8 cellular contexts compared by ENCODE assay signal in the genomic region with DNA sequence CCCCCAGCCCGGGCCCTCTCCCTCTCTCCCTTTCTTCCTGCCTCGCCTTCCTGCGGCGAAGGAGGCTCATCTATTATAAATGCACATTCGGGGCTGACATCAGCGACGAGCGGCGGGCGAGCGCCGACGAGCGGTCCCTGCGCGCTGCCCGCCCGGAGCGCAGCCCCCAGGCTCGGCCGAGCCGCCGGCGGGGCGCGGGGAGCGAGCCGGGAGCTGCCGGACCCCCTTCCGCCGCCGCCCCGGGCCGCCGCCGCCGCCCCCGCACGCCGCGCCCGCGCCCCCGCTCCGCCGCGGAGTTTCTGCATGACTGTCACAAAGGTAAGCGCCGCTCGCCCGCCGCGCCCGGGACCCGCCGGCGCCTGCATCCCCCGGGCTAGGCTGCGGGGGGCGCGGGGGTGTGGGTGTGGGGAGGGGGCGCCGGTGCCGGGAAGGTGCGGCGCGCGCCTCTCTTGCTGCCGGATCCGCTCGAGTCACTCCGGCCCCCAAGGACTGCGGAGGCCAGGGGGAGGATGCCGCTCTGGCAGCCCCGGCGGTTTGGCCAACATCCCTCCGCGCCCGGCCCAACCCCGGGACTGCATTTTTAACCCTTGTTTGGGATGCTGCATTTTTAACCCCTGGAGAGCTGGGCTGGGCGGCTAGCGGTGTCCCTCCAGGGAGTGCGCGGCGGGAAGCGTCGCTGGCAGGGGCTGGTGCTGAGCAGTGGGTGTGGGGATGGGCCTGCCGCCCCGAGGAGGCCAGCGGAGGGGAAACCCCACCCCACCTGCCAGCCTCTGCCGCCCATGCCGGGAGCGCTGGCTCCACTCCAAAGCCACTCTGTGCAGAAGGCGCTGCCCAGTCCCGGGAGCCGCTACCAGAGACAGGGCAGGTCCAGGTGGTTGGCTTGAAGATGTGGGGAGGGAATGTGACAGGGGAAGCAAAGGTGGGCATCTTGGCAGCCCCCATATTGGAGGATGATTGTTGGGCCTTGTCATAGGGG. TPM values are rescaled to one million over a fixed set of nuclear protein-coding genes. Genes with fewer than 3 reads are reported as not detected.
DNase-seq lines count a peak whose midpoint lies in the region; ATAC-seq and TF ChIP-seq lines count a peak whose summit lies in the region.

A gene with protein sequence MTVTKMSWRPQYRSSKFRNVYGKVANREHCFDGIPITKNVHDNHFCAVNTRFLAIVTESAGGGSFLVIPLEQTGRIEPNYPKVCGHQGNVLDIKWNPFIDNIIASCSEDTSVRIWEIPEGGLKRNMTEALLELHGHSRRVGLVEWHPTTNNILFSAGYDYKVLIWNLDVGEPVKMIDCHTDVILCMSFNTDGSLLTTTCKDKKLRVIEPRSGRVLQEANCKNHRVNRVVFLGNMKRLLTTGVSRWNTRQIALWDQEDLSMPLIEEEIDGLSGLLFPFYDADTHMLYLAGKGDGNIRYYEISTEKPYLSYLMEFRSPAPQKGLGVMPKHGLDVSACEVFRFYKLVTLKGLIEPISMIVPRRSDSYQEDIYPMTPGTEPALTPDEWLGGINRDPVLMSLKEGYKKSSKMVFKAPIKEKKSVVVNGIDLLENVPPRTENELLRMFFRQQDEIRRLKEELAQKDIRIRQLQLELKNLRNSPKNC (plus strand): TSS at position 34 of the 976 bp plus-strand sequence. CDS start 270 bp downstream, at position 304.

- peaks cover 29 to 39% of the 10 kb centered on the region in 2 donors for H3K27me3 Mint-ChIP-seq in CD4-positive, alpha-beta memory T cell
- H3K27me3 Mint-ChIP-seq in activated CD8-positive, alpha-beta T cell treated with anti-CD3 and anti-CD28 coated beads, Interleukin-2, amount 10 ng/mL, durations not matched to agents 7 days and 5 days (ENCODE audit: low read depth): peaks cover 47% of the 10 kb centered on the region

- H3K36me3 ChIP-seq in CD4-positive, alpha-beta memory T cell (ENCODE audit: insufficient read depth, low read length): no peaks in the 10 kb centered on the region
- no peaks in the 10 kb centered on the region for H3K36me3 ChIP-seq in neuron (ENCODE audit: insufficient read depth, low read length)

- peak within 1 kb of the TSS in 1 of 2 donors; percentile 48 for H3K4me3 ChIP-seq in CD4-positive, alpha-beta memory T cell (ENCODE audit: low read length in 2 of 2)
- H3K4me3 ChIP-seq in foreskin fibroblast (ENCODE audit: low read depth in 1 of 2, low read length in 2 of 2): peak within 1 kb of the TSS; percentile 75 to 79
- H3K4me3 ChIP-seq in neuron (ENCODE audit: low read length): peak within 1 kb of the TSS; percentile 56

- peak; percentile 10 for ATAC-seq in activated CD8-positive, alpha-beta T cell treated with anti-CD3 and anti-CD28 coated beads, Interleukin-2, amount 10 ng/mL, durations not matched to agents 7 days and 5 days
- no peak for ATAC-seq in HG02623 (IDR thresholded peaks at IDR 0.05; ENCODE audit: unreplicated experiment)
- ATAC-seq in GM18873 (IDR thresholded peaks at IDR 0.05; ENCODE audit: low FRiP score, unreplicated experiment): no peak

- H3K9me3 Mint-ChIP-seq in CD4-positive, alpha-beta memory T cell: no peaks in the 10 kb centered on the region
- no peaks in the 10 kb centered on the region for H3K9me3 Mint-ChIP-seq in activated CD8-positive, alpha-beta T cell treated with anti-CD3 and anti-CD28 coated beads, Interleukin-2, amount 10 ng/mL, durations not matched to agents 7 days and 5 days (ENCODE audit: insufficient read depth)

- peaks cover 6 to 18% (median 13%) of the 10 kb centered on the region in 4 donors for H3K4me1 Mint-ChIP-seq in CD4-positive, alpha-beta memory T cell
- H3K4me1 Mint-ChIP-seq in activated CD8-positive, alpha-beta T cell treated with anti-CD3 and anti-CD28 coated beads, Interleukin-2, amount 10 ng/mL, durations not matched to agents 7 days and 5 days (ENCODE audit: low read depth): peaks cover 10% of the 10 kb centered on the region

- POLR2A ChIA-PET in CD4-positive, alpha-beta memory T cell (lab: Charles Lee; ENCODE audit: partially characterized antibody): no interaction called here
- POLR2A ChIA-PET in activated CD8-positive, alpha-beta T cell treated with anti-CD3 and anti-CD28 coated beads, Interleukin-2, amount 10 ng/mL, durations not matched to agents 7 days and 5 days (lab: Charles Lee): no interaction called here

- H3K27ac Mint-ChIP-seq in CD4-positive, alpha-beta memory T cell: peak within 1 kb of the TSS in 1 of 7 donors; percentile 2
- H3K27ac Mint-ChIP-seq in activated CD8-positive, alpha-beta T cell treated with anti-CD3 and anti-CD28 coated beads, Interleukin-2, amount 10 ng/mL, durations not matched to agents 7 days and 5 days: no peak within 1 kb of the TSS

- H3K4me3 Mint-ChIP-seq in CD4-positive, alpha-beta memory T cell: peak within 1 kb of the TSS; percentile 74 to 89 (median 82)
- peak within 1 kb of the TSS; percentile 69 for H3K4me3 Mint-ChIP-seq in activated CD8-positive, alpha-beta T cell treated with anti-CD3 and anti-CD28 coated beads, Interleukin-2, amount 10 ng/mL, durations not matched to agents 7 days and 5 days

- intact Hi-C loops in CD4-positive, alpha-beta memory T cell (cut with micrococcal nuclease): no loop called here

- peaks cover 0 to 5% of the 10 kb centered on the region in 2 donors for H3K36me3 Mint-ChIP-seq in CD4-positive, alpha-beta memory T cell
- no peaks in the 10 kb centered on the region for H3K36me3 Mint-ChIP-seq in activated CD8-positive, alpha-beta T cell treated with anti-CD3 and anti-CD28 coated beads, Interleukin-2, amount 10 ng/mL, durations not matched to agents 7 days and 5 days (ENCODE audit: low read depth)

- CTCF ChIA-PET in CD4-positive, alpha-beta memory T cell (lab: Charles Lee; ENCODE audit: partially characterized antibody): no interaction called here
- CTCF ChIA-PET in activated CD8-positive, alpha-beta T cell treated with anti-CD3 and anti-CD28 coated beads, Interleukin-2, amount 10 ng/mL, durations not matched to agents 7 days and 5 days (lab: Charles Lee): no interaction called here

- peaks cover 11% of the 10 kb centered on the region for H3K4me1 ChIP-seq in CD4-positive, alpha-beta memory T cell (ENCODE audit: insufficient read depth, low read length)
- H3K4me1 ChIP-seq in neuron (ENCODE audit: insufficient read depth, low read length): peaks cover 21% of the 10 kb centered on the region

- H3K27ac ChIP-seq in CD4-positive, alpha-beta memory T cell (ENCODE audit: low read depth, low read length): no peak within 1 kb of the TSS

- no peak for TF ChIP-seq CTCF in foreskin fibroblast (IDR thresholded peaks at IDR 0.05; ENCODE audit: low read depth, low read length)

- no peak for DNase-seq in CD4-positive, alpha-beta memory T cell
- DNase-seq in KBM-7: peak; percentile 25
- DNase-seq in activated CD8-positive, alpha-beta T cell treated with anti-CD3 and anti-CD28 coated beads, Interleukin-2, amount 10 ng/mL, durations not matched to agents 7 days and 5 days: no peak
- DNase-seq in foreskin fibroblast: peak; percentile 45 to 79
- DNase-seq in NOMO-1 (lab: John Stamatoyannopoulos, UW; ENCODE audit: unreplicated experiment in 2 of 2): no peak

- no peaks in the 10 kb centered on the region for H3K9me3 ChIP-seq in CD4-positive, alpha-beta memory T cell (ENCODE audit: control insufficient read depth in 1 of 2, low read length in 2 of 2)
- H3K9me3 ChIP-seq in neuron (ENCODE audit: low read length): no peaks in the 10 kb centered on the region

- in situ Hi-C loops in KBM-7 (cut with MboI; ENCODE audit: low pct_unique_long_range_greater_than_20kb, low sequenced_read_pairs): no loop called here

- H3K27me3 ChIP-seq in CD4-positive, alpha-beta memory T cell (ENCODE audit: insufficient read depth, low read length): peaks cover 24% of the 10 kb centered on the region
- H3K27me3 ChIP-seq in neuron (ENCODE audit: insufficient read depth, low read length): no peaks in the 10 kb centered on the region

- peak within 1 kb of the TSS; percentile 84 for H2AFZ ChIP-seq in neuron (ENCODE audit: low read depth, low read length)

RNA-seq across cellular contexts. Expression of the gene that starts here (rescaled TPM):
- not detected for total RNA-seq in CD4-positive, alpha-beta memory T cell
- not detected for polyA plus RNA-seq in CD4-positive, alpha-beta memory T cell
- not detected for total RNA-seq in activated CD8-positive, alpha-beta T cell treated with anti-CD3 and anti-CD28 coated beads, Interleukin-2, amount 10 ng/mL, durations not matched to agents 7 days and 5 days

Comparison
In these comparisons a context has a peak if more than half of its experiments do, and no peak if none do; other contexts are left out.
1. Peak in ATAC-seq in activated CD8-positive, alpha-beta T cell treated with anti-CD3 and anti-CD28 coated beads, Interleukin-2, amount 10 ng/mL, durations not matched to agents 7 days and 5 days; RNA of the gene not detected or under 1 TPM.
2. DNase-seq: peak in KBM-7 (single experiment) and foreskin fibroblast (2 of 2); none in CD4-positive, alpha-beta memory T cell (0 of 5), activated CD8-positive, alpha-beta T cell treated with anti-CD3 and anti-CD28 coated beads, Interleukin-2, amount 10 ng/mL, durations not matched to agents 7 days and 5 days (single experiment) and NOMO-1 (0 of 2).